In the genomic region with DNA sequence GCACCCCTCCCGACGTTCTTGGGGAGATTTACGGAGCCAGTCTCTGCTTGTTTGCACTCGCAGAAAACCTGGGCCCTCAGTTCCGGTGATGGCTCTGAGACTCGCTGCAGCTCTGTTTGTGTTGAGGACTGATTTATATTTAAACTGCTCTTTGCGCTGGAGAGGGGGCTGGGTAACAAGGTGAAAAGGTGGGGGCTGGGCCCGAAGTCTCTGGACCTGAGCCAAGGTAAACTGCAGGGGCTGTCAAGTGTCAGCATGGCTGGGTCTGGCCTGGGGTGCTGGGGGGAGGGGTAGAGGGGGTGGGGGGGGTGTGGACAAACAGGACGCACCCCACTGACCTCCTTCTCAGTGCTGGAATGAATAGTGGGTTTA, we compare ENCODE assay signal across 10 cellular contexts. TPM values are rescaled to one million over a fixed set of nuclear protein-coding genes. Genes with fewer than 3 reads are reported as not detected.
A peak's percentile ranks its signal among the peaks of the same experiment; 100 is the strongest.
DNase-seq lines count a peak whose midpoint lies in the region; ATAC-seq, FAIRE-seq and TF ChIP-seq lines count a peak whose summit lies in the region.
"Had no signal": no experiment of that assay in that cellular context is flagged by ENCODE, and none has a peak within 500 bp of the region (broad histone marks: within the 10 kb centered on the region; RNA-seq: fewer than 3 reads in every experiment).

No MANE protein-coding gene starts in this region.

- H3K27me3 ChIP-seq in astrocyte (ENCODE audit: insufficient read depth, low read length) = peaks cover 11% of the 10 kb centered on the region
- peaks cover 12% of the 10 kb centered on the region for H3K27me3 ChIP-seq in lower lobe of right lung (ENCODE audit: low read depth)

- H3K79me2 ChIP-seq in astrocyte (ENCODE audit: insufficient read depth, low read length) = no peaks in the 10 kb centered on the region

- no peak overlapping the region for H3K27ac Mint-ChIP-seq in activated naive CD4-positive, alpha-beta T cell treated with anti-CD3 and anti-CD28 coated beads, Interleukin-2, amount 50 U/mL, for 24 hours
- no peak overlapping the region for H3K27ac Mint-ChIP-seq in astrocyte (ENCODE audit: unreplicated experiment)

- no peaks in the 10 kb centered on the region for H3K9me3 ChIP-seq in astrocyte (ENCODE audit: insufficient read depth, low read depth, low read length)
- no peaks in the 10 kb centered on the region for H3K9me3 ChIP-seq in lower lobe of right lung

- H3K9ac ChIP-seq in astrocyte (ENCODE audit: low read length) = no peak overlapping the region

- no peaks in the 10 kb centered on the region for H3K9me3 Mint-ChIP-seq in activated naive CD4-positive, alpha-beta T cell treated with anti-CD3 and anti-CD28 coated beads, Interleukin-2, amount 50 U/mL, for 24 hours
- no peaks in the 10 kb centered on the region for H3K9me3 Mint-ChIP-seq in astrocyte (ENCODE audit: unreplicated experiment)

- H3K27ac ChIP-seq in astrocyte (ENCODE audit: low read depth, low read length) (no peak overlapping the region), lower lobe of right lung (peak overlapping the region; percentile 85), urinary bladder (ENCODE audit: low read depth) (no peak overlapping the region)

- H3K4me3 Mint-ChIP-seq in activated naive CD4-positive, alpha-beta T cell treated with anti-CD3 and anti-CD28 coated beads, Interleukin-2, amount 50 U/mL, for 24 hours = peak overlapping the region; percentile 58
- H3K4me3 Mint-ChIP-seq in astrocyte (ENCODE audit: unreplicated experiment) = peak overlapping the region; percentile 81

- DNase-seq in activated naive CD4-positive, alpha-beta T cell treated with anti-CD3 and anti-CD28 coated beads, Interleukin-2, amount 50 U/mL, for 16 hours = no peak
- no peak for DNase-seq in astrocyte (ENCODE audit: low read depth)
- DNase-seq in lower lobe of right lung = no peak
- DNase-seq in HT-29 (ENCODE audit: low spot score) = no peak

- ATAC-seq in lower lobe of right lung (no peak), GM19463 (IDR thresholded peaks at IDR 0.05; ENCODE audit: unreplicated experiment) (no peak), HG03439 (IDR thresholded peaks at IDR 0.05; ENCODE audit: unreplicated experiment) (no peak)

- peaks cover 30% of the 10 kb centered on the region for H3K27me3 Mint-ChIP-seq in activated naive CD4-positive, alpha-beta T cell treated with anti-CD3 and anti-CD28 coated beads, Interleukin-2, amount 50 U/mL, for 24 hours
- peaks cover 60% of the 10 kb centered on the region for H3K27me3 Mint-ChIP-seq in astrocyte (ENCODE audit: low read depth, unreplicated experiment)

- H3K36me3 ChIP-seq in astrocyte (ENCODE audit: insufficient read depth, low read length) (no peaks in the 10 kb centered on the region), lower lobe of right lung (no peaks in the 10 kb centered on the region), urinary bladder (ENCODE audit: insufficient read depth) (no peaks in the 10 kb centered on the region)

- no peak for TF ChIP-seq CTCF in astrocyte (IDR thresholded peaks at IDR 0.05; ENCODE audit: insufficient read depth, low read depth, low read length)
- no peak for TF ChIP-seq CTCF in lower lobe of right lung (IDR thresholded peaks at IDR 0.05)

- no peaks in the 10 kb centered on the region for H4K20me1 ChIP-seq in astrocyte (ENCODE audit: insufficient read depth, low read length)

- H3K4me3 ChIP-seq in astrocyte (ENCODE audit: insufficient read depth, low read depth, low read length) = no peak overlapping the region
- H3K4me3 ChIP-seq in lower lobe of right lung = peak overlapping the region; percentile 62
- H3K4me3 ChIP-seq in urinary bladder (ENCODE audit: low read depth, low read length) = peak overlapping the region; percentile 47

- H2AFZ ChIP-seq in astrocyte (ENCODE audit: low read depth, low read length) = peak overlapping the region; percentile 10

- intact Hi-C loops in lower lobe of right lung (cut with DNase I) = no loop called here

- H3K4me1 ChIP-seq in astrocyte (ENCODE audit: insufficient read depth, low read length) = peaks cover 6% of the 10 kb centered on the region
- H3K4me1 ChIP-seq in lower lobe of right lung = peaks cover 10% of the 10 kb centered on the region
- H3K4me1 ChIP-seq in urinary bladder (ENCODE audit: insufficient read depth) = no peaks in the 10 kb centered on the region

- H3K4me1 Mint-ChIP-seq in activated naive CD4-positive, alpha-beta T cell treated with anti-CD3 and anti-CD28 coated beads, Interleukin-2, amount 50 U/mL, for 24 hours = no peaks in the 10 kb centered on the region
- peaks cover 3% of the 10 kb centered on the region for H3K4me1 Mint-ChIP-seq in astrocyte (ENCODE audit: low read depth, unreplicated experiment)

- no peak for FAIRE-seq in astrocyte (lab: Jason Lieb, UNC)
- FAIRE-seq: frontal cortex had no signal

- H3K4me2 ChIP-seq in astrocyte (ENCODE audit: low read length) = peak overlapping the region; percentile 99

- WGBS in urinary bladder = 9% methylated on average over 9 of the region's 9 CpGs

- H3K36me3 Mint-ChIP-seq in activated naive CD4-positive, alpha-beta T cell treated with anti-CD3 and anti-CD28 coated beads, Interleukin-2, amount 50 U/mL, for 24 hours = no peaks in the 10 kb centered on the region
- H3K36me3 Mint-ChIP-seq in astrocyte (ENCODE audit: low read depth, unreplicated experiment) = no peaks in the 10 kb centered on the region

RNA-seq across cellular contexts. Expression of a gene that starts 0.6 kb away (rescaled TPM):
- total RNA-seq in astrocyte = 2.1 and 2.2 TPM in 2 replicates
- total RNA-seq in lower lobe of right lung = 204 TPM
- 3.0 TPM for total RNA-seq in urinary bladder
- polyA plus RNA-seq in urinary bladder = 25.6 TPM
- not detected in 2 replicates for total RNA-seq in HT-29 (2014; rRNA removed; shearing (Covaris generic))
- total RNA-seq: T-helper 1 cell treated with Interleukin-12 subunit alpha and Interleukin-12 subunit beta and Interleukin-4 antibody, amounts not matched to agents 30 ng/mL and 1 ng/mL, for 36 hours had no signal

Comparison
In these comparisons a context has a peak if more than half of its experiments do, and no peak if none do; other contexts are left out.
1. RNA of a gene that starts 0.6 kb away (total RNA-seq): 204 TPM in lower lobe of right lung (single experiment); 3.0 TPM in urinary bladder (single experiment), 2.1 to 2.2 TPM in astrocyte and not detected in HT-29; every median in the first group is over 10 times any median in the second.